ENCODE assay signal across 31 cellular contexts in the genomic region with DNA sequence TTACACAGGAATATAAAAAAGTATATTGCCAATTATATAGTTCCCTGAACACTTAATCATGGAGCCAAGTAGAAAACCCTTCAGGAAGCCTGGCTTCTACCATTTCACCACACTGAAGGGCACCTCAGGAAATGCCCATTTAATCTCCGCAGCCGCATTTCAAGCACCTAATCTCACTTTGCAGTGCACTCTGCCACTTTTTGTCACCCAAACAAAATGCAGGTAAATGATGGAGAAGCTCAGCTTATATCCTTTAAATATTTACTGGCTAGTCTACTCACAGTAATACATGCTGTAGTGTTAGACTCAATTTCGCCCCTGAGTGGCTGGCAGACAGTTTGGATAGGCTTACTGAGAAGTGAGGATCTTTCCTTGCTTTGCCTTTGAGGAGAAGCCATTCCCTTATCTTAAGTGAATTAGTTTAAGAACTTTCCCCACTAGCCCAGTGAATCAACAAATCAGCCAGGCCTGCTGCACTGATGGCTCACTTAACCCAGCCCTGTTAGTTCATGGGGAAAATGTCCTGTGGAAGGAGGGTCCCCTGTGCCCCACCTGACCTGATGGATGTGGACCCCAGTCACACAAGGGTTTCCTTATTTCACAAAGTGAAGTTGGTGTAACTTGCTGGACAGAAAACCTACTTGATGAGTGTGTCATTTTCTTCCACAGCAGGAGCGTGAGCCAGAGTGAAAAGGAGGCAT.
"Had no signal": no experiment of that assay in that cellular context is flagged by ENCODE, and none has a peak within 500 bp of the region (broad histone marks: within the 10 kb centered on the region; RNA-seq: fewer than 3 reads in every experiment).

No MANE protein-coding gene starts in this region.

- ATAC-seq: activated T-cell treated with anti-CD3 and anti-CD28 coated beads, Interleukin-2, amount 50 U/mL, for 4 hours; Panc1 had no signal

- H3K9me3 Mint-ChIP-seq: activated B cell treated with CpG ODN at 0.5 μM for 24 hours; activated CD4-positive, alpha-beta memory T cell treated with anti-CD3 and anti-CD28 coated beads for 36 hours; activated naive CD8-positive, alpha-beta T cell treated with anti-CD3 and anti-CD28 coated beads, Interleukin-2, amount 10 ng/mL, durations not matched to agents 7 days and 5 days; activated T-cell treated with anti-CD3 and anti-CD28 coated beads, Interleukin-2, amount 50 U/mL, for 4 hours had no signal

- H3K27ac Mint-ChIP-seq: activated B cell treated with CpG ODN at 0.5 μM for 24 hours; activated CD4-positive, alpha-beta memory T cell treated with anti-CD3 and anti-CD28 coated beads for 36 hours; activated naive CD4-positive, alpha-beta T cell treated with anti-CD3 and anti-CD28 coated beads, Interleukin-2, amount 50 U/mL, for 24 hours; activated naive CD8-positive, alpha-beta T cell treated with anti-CD3 and anti-CD28 coated beads, Interleukin-2, amount 10 ng/mL, durations not matched to agents 7 days and 5 days had no signal

- H3K4me3 ChIP-seq: ascending aorta, SJCRH30, SK-N-MC had no signal

- DNase-seq: activated B cell treated with CpG ODN at 0.5 μM for 24 hours; activated CD4-positive, alpha-beta memory T cell treated with anti-CD3 and anti-CD28 coated beads for 36 hours; activated CD4-positive, alpha-beta T cell treated with anti-CD3 and anti-CD28 coated beads for 4 hours; activated CD4-positive, alpha-beta T cell treated with anti-CD3 and anti-CD28 coated beads, Interleukin-2, amount 50 U/mL, for 1 hour; activated CD4-positive, CD25-positive, alpha-beta regulatory T cell treated with anti-CD3 and anti-CD28 coated beads, Interleukin-2, amount 50 U/mL, for 72 hours; activated CD8-positive, alpha-beta memory T cell treated with anti-CD3 and anti-CD28 coated beads, Interleukin-2, amount 50 U/mL, for 4 hours; activated effector memory CD4-positive, alpha-beta T cell treated with anti-CD3 and anti-CD28 coated beads, Interleukin-2, amount 50 U/mL, for 16 hours; activated naive CD4-positive, alpha-beta T cell; activated naive CD8-positive, alpha-beta T cell treated with anti-CD3 and anti-CD28 coated beads, Interleukin-2, amount 10 ng/mL, durations not matched to agents 7 days and 5 days; activated T-cell treated with anti-CD3 and anti-CD28 coated beads for 4 hours; activated T-cell treated with anti-CD3 and anti-CD28 coated beads, Interleukin-2, amount 50 U/mL, for 4 hours; amygdala; NCI-H1092 treated with DMSO at 0.1 percent for 48 hours; NCI-H1417; NCI-H146; NCI-H187; NCI-H2029 treated with DMSO at 0.1 percent for 48 hours; NCI-H2107; NCI-H2171; NCI-H2227 treated with DMSO at 0.1 percent for 48 hours; NCI-H446; NCI-H510A treated with DMSO at 0.1 percent for 48 hours; NCI-H526 treated with DMSO at 0.1 percent for 48 hours; NCI-H774; SHP77; SJCRH30; T1000 had no signal

- H3K4me1 ChIP-seq: ascending aorta, SJCRH30 had no signal

- H3K4me1 Mint-ChIP-seq: activated B cell treated with CpG ODN at 0.5 μM for 24 hours; activated naive CD4-positive, alpha-beta T cell treated with anti-CD3 and anti-CD28 coated beads, Interleukin-2, amount 50 U/mL, for 24 hours; activated naive CD8-positive, alpha-beta T cell treated with anti-CD3 and anti-CD28 coated beads, Interleukin-2, amount 10 ng/mL, durations not matched to agents 7 days and 5 days had no signal

- H3K4me3 Mint-ChIP-seq: activated B cell treated with CpG ODN at 0.5 μM for 24 hours; activated CD4-positive, alpha-beta memory T cell treated with anti-CD3 and anti-CD28 coated beads for 36 hours; activated naive CD4-positive, alpha-beta T cell treated with anti-CD3 and anti-CD28 coated beads, Interleukin-2, amount 50 U/mL, for 24 hours; activated naive CD8-positive, alpha-beta T cell treated with anti-CD3 and anti-CD28 coated beads, Interleukin-2, amount 10 ng/mL, durations not matched to agents 7 days and 5 days; activated T-cell treated with anti-CD3 and anti-CD28 coated beads, Interleukin-2, amount 50 U/mL, for 4 hours had no signal

- H3K9me3 ChIP-seq: ascending aorta, SJCRH30 had no signal

- H3K36me3 ChIP-seq: ascending aorta, SJCRH30 had no signal

- H3K27me3 Mint-ChIP-seq: activated CD4-positive, alpha-beta memory T cell treated with anti-CD3 and anti-CD28 coated beads for 36 hours; activated naive CD8-positive, alpha-beta T cell treated with anti-CD3 and anti-CD28 coated beads, Interleukin-2, amount 10 ng/mL, durations not matched to agents 7 days and 5 days had no signal

- H3K27me3 ChIP-seq: ascending aorta, SJCRH30 had no signal

- H3K36me3 Mint-ChIP-seq: activated CD4-positive, alpha-beta memory T cell treated with anti-CD3 and anti-CD28 coated beads for 36 hours; activated naive CD4-positive, alpha-beta T cell treated with anti-CD3 and anti-CD28 coated beads, Interleukin-2, amount 50 U/mL, for 24 hours; activated naive CD8-positive, alpha-beta T cell treated with anti-CD3 and anti-CD28 coated beads, Interleukin-2, amount 10 ng/mL, durations not matched to agents 7 days and 5 days had no signal

- H3K27ac ChIP-seq: ascending aorta, SJCRH30, SK-N-MC had no signal
